ENCODE assay signal across 25 cellular contexts in the genomic region with DNA sequence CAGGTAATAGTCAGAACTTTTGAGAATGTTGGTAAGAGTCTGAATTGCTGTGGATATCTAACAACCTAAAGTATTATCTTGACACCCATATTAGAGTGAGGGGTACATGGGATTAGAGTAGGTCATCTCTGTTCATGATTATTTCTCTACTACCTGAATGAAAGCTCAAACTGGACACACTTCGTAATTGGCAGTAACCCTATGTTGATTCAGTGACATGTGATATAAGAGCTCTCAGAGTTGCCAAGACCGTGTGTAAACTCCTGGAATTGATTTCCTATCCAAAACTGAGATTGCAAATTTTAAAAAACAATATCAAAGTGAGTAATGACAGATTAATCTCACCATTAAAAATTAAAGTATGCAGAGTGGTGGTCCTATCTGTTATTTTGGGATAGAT.
"Had no signal": no experiment of that assay in that cellular context is flagged by ENCODE, and none has a peak within 500 bp of the region (broad histone marks: within the 10 kb centered on the region; RNA-seq: fewer than 3 reads in every experiment).

No MANE protein-coding gene starts in this region.

- DNase-seq: colonic mucosa; effector CD8-positive, alpha-beta T cell; endodermal cell; foreskin keratinocyte; heart left ventricle; kidney; left ventricle myocardium inferior; lower lobe of right lung; sigmoid colon; stimulated activated CD4-positive, alpha-beta T cell treated with anti-CD3 and anti-CD28 coated beads, Interleukin-2, amount 100 ng/mL, for 24 hours; stimulated activated CD4-positive, alpha-beta T cell treated with anti-CD3 and anti-CD28 coated beads, Interleukin-4, amount 100 ng/mL, for 4 hours; stimulated activated naive CD8-positive, alpha-beta T cell treated with anti-CD3 and anti-CD28 coated beads, Interleukin-15, Interleukin-2, amounts not matched to agents 100 U/mL and 50 U/mL, for 24 hours; substantia nigra; testis; tibial artery had no signal

- H3K9me3 ChIP-seq: colonic mucosa, gastroesophageal sphincter, left ventricle myocardium inferior, lower lobe of right lung, neutrophil, right atrium auricular region, testis, tibial artery had no signal

- H3K4me3 ChIP-seq: colonic mucosa, gastroesophageal sphincter, heart left ventricle, hepatocyte, left ventricle myocardium inferior, lower lobe of right lung, right atrium auricular region, sigmoid colon, testis, tibial artery had no signal

- H3K36me3 ChIP-seq: colonic mucosa, gastroesophageal sphincter, heart left ventricle, left ventricle myocardium inferior, lower lobe of right lung, neutrophil, right atrium auricular region, sigmoid colon, tibial artery had no signal

- FAIRE-seq: kidney, urothelium cell line had no signal

- H3K4me1 ChIP-seq: colonic mucosa, gastroesophageal sphincter, heart left ventricle, left ventricle myocardium inferior, lower lobe of right lung, parathyroid adenoma, right atrium auricular region, sigmoid colon, tibial artery had no signal

- H3K27me3 ChIP-seq: colonic mucosa, gastroesophageal sphincter, heart left ventricle, hepatocyte, neutrophil, right atrium auricular region, sigmoid colon, testis, tibial artery had no signal

- ATAC-seq: esophagus mucosa; foreskin keratinocyte; gastroesophageal sphincter; heart left ventricle; natural killer cell treated with Interleukin-12 subunit alpha and Interleukin-12 subunit beta and Interleukin-15 and Interleukin-18, amount 100 ng/mL, for 72 hours; stimulated activated memory B cell treated with anti-CD40 and anti-IgM and Interleukin-4, amounts not matched to agents 10 μg/mL and 1 μg/mL and 100 μg/mL, for 72 hours; stimulated activated naive CD8-positive, alpha-beta T cell treated with anti-CD3 and anti-CD28 coated beads, Interleukin-15, Interleukin-2, amounts not matched to agents 100 U/mL and 50 U/mL, for 24 hours had no signal

- H3K27ac ChIP-seq: colonic mucosa, epithelial cell of prostate, foreskin keratinocyte, gastroesophageal sphincter, heart left ventricle, hepatocyte, left ventricle myocardium inferior, lower lobe of right lung, neutrophil, parathyroid adenoma, right atrium auricular region, sigmoid colon, testis, tibial artery had no signal
